ENCODE assay signal across 15 cellular contexts in the genomic region with DNA sequence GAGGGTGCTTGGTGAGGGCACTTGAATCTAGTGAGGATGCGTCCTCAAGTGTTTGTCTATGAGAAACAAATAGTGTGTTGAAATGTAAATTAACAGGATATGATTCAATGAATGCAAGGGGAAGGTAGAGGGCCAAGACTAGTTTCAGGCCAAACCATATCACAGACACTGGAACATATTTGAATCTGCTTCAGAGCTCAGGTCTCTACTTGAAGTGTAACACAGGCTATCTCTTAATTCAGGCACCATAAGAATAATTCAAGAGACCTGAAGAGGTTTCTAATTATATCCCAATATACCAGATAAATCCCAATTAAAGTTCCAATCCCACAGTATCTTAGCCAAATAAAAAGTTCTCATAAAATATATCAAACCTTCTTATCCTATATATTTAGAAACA.
A peak's percentile ranks its signal among the peaks of the same experiment; 100 is the strongest.
DNase-seq lines count a peak whose midpoint lies in the region; ATAC-seq, FAIRE-seq and TF ChIP-seq lines count a peak whose summit lies in the region.
"Had no signal": no experiment of that assay in that cellular context is flagged by ENCODE, and none has a peak within 500 bp of the region (broad histone marks: within the 10 kb centered on the region; RNA-seq: fewer than 3 reads in every experiment).

No MANE protein-coding gene starts in this region.

- whole genome bisulfite sequencing in H1 (ENCODE audit: extremely low coverage in 1 of 2, insufficient coverage in 1 of 2, insufficient read length in 1 of 2, insufficient replicate concordance in 2 of 2, low coverage in 1 of 2, low lambda C conversion rate in 2 of 2, missing lambda C conversion rate in 1 of 2), 2 experiments = 52% methylated on average over 1 of the region's 1 CpG; no CpG with 5 or more reads in 1 of the 2 experiments
- no CpG with 5 or more reads among the region's 1 CpG for WGBS in mesendoderm (ENCODE audit: extremely low coverage, insufficient coverage, low lambda C conversion rate)

- H3K9ac ChIP-seq in H1 (replicated peaks in 1 of 4; ENCODE audit: extremely low read depth in 1 of 4, low read depth in 3 of 4, low read length in 3 of 4) = no peak overlapping the region
- no peak overlapping the region for H3K9ac ChIP-seq in mesendoderm (ENCODE audit: low read length)

- H2BK5ac ChIP-seq in H1 (ENCODE audit: low read depth, low read length) (no peak overlapping the region), mesendoderm (ENCODE audit: low read length) (no peak overlapping the region)

- FAIRE-seq in H1 (lab: Jason Lieb, UNC) = no peak
- FAIRE-seq: A549, GM19239, H54 had no signal

- no peak overlapping the region for H4K5ac ChIP-seq in H1 (ENCODE audit: insufficient read length, low read depth, low read length)
- no peak overlapping the region for H4K5ac ChIP-seq in mesendoderm (ENCODE audit: low read length)

- TF ChIP-seq POLR2A in H1 (IDR thresholded peaks at IDR 0.05; ENCODE audit: control extremely low read depth in 1 of 2, low read depth in 2 of 2, low read length in 2 of 2) = no peak

- no peak overlapping the region for H4K91ac ChIP-seq in H1 (replicated peaks; ENCODE audit: insufficient read length, low read length)

- TF ChIP-seq CTCF in H1 (IDR thresholded peaks at IDR 0.05; ENCODE audit: control extremely low read depth in 1 of 3, insufficient read depth in 1 of 3, low read depth in 1 of 3, low read length in 3 of 3) = no peak

- H3K79me1 ChIP-seq in H1 (ENCODE audit: low read depth, low read length) (no peaks in the 10 kb centered on the region), mesendoderm (ENCODE audit: low read length) (no peaks in the 10 kb centered on the region)

- H2BK12ac ChIP-seq in H1 (ENCODE audit: low read depth, low read length) = no peak overlapping the region

- CTCF ChIA-PET in H1 (lab: Charles Lee; ENCODE audit: partially characterized antibody) = no interaction called here

- peak; percentile 70 for ATAC-seq in left ventricle myocardium superior
- ATAC-seq: A549 had no signal

- POLR2A ChIA-PET in H1 (lab: Charles Lee; ENCODE audit: partially characterized antibody) = no interaction called here

- no peaks in the 10 kb centered on the region for H3K27me3 ChIP-seq in H1 (replicated peaks in 1 of 4; ENCODE audit: control insufficient read depth in 3 of 4, extremely low read depth in 1 of 4, insufficient read depth in 3 of 4, low read length in 3 of 4)
- no peaks in the 10 kb centered on the region for H3K27me3 ChIP-seq in mesendoderm (ENCODE audit: insufficient read depth, low read length, poor library complexity)
- H3K27me3 ChIP-seq: BE2C had no signal

- H3K56ac ChIP-seq in H1 (replicated peaks; ENCODE audit: insufficient read length, low read depth, low read length) = no peak overlapping the region
- no peak overlapping the region for H3K56ac ChIP-seq in mesendoderm (ENCODE audit: low read length)

- no peaks in the 10 kb centered on the region for H4K20me1 ChIP-seq in H1 (replicated peaks in 1 of 2; ENCODE audit: control insufficient read depth in 1 of 2, insufficient read depth in 2 of 2, low read length in 2 of 2)

- H3K18ac ChIP-seq in H1 (ENCODE audit: extremely low read depth, low read length) (no peak overlapping the region; the same call in 1 of the 2 replicates), mesendoderm (ENCODE audit: low read length) (no peak overlapping the region)

- H3K36me3 ChIP-seq in H1 (ENCODE audit: control insufficient read depth in 2 of 4, insufficient read depth in 4 of 4, low read length in 3 of 4) (no peaks in the 10 kb centered on the region), mesendoderm (ENCODE audit: control insufficient read depth, insufficient read depth, low read length) (no peaks in the 10 kb centered on the region)
- H3K36me3 ChIP-seq: BE2C had no signal

- no peaks in the 10 kb centered on the region for H3K23me2 ChIP-seq in H1 (ENCODE audit: low read depth, low read length)

- H2BK120ac ChIP-seq in H1 (replicated peaks; ENCODE audit: low read depth, low read length) (no peak overlapping the region), mesendoderm (ENCODE audit: low read depth, low read length) (no peak overlapping the region)

- H2AFZ ChIP-seq in H1 (ENCODE audit: low read length) = peak overlapping the region; percentile 84

- H2BK20ac ChIP-seq in H1 (ENCODE audit: low read length) = no peak overlapping the region

- no peak overlapping the region for H3K4ac ChIP-seq in H1 (replicated peaks; ENCODE audit: insufficient read length, low read depth, low read length)
- H3K4ac ChIP-seq in mesendoderm (ENCODE audit: low read depth, low read length) = no peak overlapping the region

- H2BK15ac ChIP-seq in H1 (ENCODE audit: low read length) (no peak overlapping the region), mesendoderm (replicated peaks; ENCODE audit: low read depth) (no peak overlapping the region)

- H3K4me3 ChIP-seq in H1 (ENCODE audit: extremely low read depth in 1 of 4, insufficient read depth in 2 of 4, low read depth in 3 of 4, low read length in 4 of 4) (no peak overlapping the region), mesendoderm (ENCODE audit: low read length) (no peak overlapping the region)
- H3K4me3 ChIP-seq: A549 had no signal

- no peak overlapping the region for H3K14ac ChIP-seq in H1 (ENCODE audit: insufficient read length)

- H3K4me1 ChIP-seq in H1 (replicated peaks in 1 of 4; ENCODE audit: control insufficient read depth in 3 of 4, insufficient read depth in 4 of 4, low read length in 3 of 4) = peaks cover 0 to 5% (median 0%) of the 10 kb centered on the region in 4 experiments; a peak in 2 of 7 replicates
- no peaks in the 10 kb centered on the region for H3K4me1 ChIP-seq in mesendoderm (ENCODE audit: control insufficient read depth, low read depth, low read length)
- H3K4me1 ChIP-seq: A549, BE2C had no signal

- H2AK5ac ChIP-seq in H1 (ENCODE audit: low read depth, low read length) = no peak overlapping the region
- no peak overlapping the region for H2AK5ac ChIP-seq in mesendoderm (ENCODE audit: low read length)

- no peak overlapping the region for H3K4me2 ChIP-seq in H1 (ENCODE audit: insufficient read depth in 1 of 2, low read depth in 2 of 2, low read length in 2 of 2)
- H3K4me2 ChIP-seq in mesendoderm (ENCODE audit: low read length) = no peak overlapping the region
- H3K4me2 ChIP-seq: A549 had no signal

- H3K79me2 ChIP-seq in H1 (ENCODE audit: control insufficient read depth in 1 of 2, insufficient read depth in 2 of 2, low read length in 2 of 2) = no peaks in the 10 kb centered on the region
- no peaks in the 10 kb centered on the region for H3K79me2 ChIP-seq in mesendoderm (ENCODE audit: control insufficient read depth, insufficient read depth, low read length)

- no peaks in the 10 kb centered on the region for H3K9me3 ChIP-seq in H1 (ENCODE audit: insufficient read depth in 2 of 2, low read depth in 1 of 2, low read length in 1 of 2)
- H3K9me3 ChIP-seq: A549, BE2C had no signal

- TF ChIP-seq EP300 in H1 (IDR thresholded peaks at IDR 0.05; ENCODE audit: borderline replicate concordance in 1 of 2, low read depth in 2 of 2, low read length in 2 of 2) = no peak

- no peak overlapping the region for H3K27ac ChIP-seq in H1 (ENCODE audit: low read depth, low read length)
- H3K27ac ChIP-seq in mesendoderm (ENCODE audit: low read depth, low read length) = no peak overlapping the region
- H3K27ac ChIP-seq: A549, C4-2B had no signal

- H4K8ac ChIP-seq in H1 (ENCODE audit: extremely low read depth, insufficient read depth, low read length) (no peak overlapping the region), mesendoderm (ENCODE audit: low read depth, low read length) (no peak overlapping the region)

- H3K23ac ChIP-seq in H1 (ENCODE audit: insufficient read length) = no peak overlapping the region
- H3K23ac ChIP-seq in mesendoderm (ENCODE audit: low read length) = no peak overlapping the region

- intact Hi-C loops in left ventricle myocardium superior (cut with micrococcal nuclease) (no loop called here), cardiac septum (cut with DNase I) (no loop called here)

- TF ChIP-seq RAD21 in H1 (IDR thresholded peaks at IDR 0.05 in 1 of 2, conservative IDR thresholded peaks at IDR 0.05 in 1 of 2; ENCODE audit: low read depth in 2 of 2, low read length in 2 of 2) = no peak

- DNase-seq in left ventricle myocardium superior (no peak), cardiac septum (ENCODE audit: low spot score) (no peak), NCI-H2029 (lab: John Stamatoyannopoulos, UW) (peak; percentile 11), H1 (ENCODE audit: low read depth in 1 of 2, low spot score in 2 of 2) (no peak), mesenteric fat pad (ENCODE audit: low spot score) (no peak), mesendoderm (no peak)
- no peak for DNase-seq in activated T-cell treated with anti-CD3 and anti-CD28 coated beads, Interleukin-2, amount 50 U/mL, for 48 hours
- DNase-seq: BE2C; CD4-positive, alpha-beta memory T cell; DMS153; GF-D8 had no signal

TF ChIP-seq in H1, 55 proteins besides CTCF, POLR2A, EP300 and RAD21 (continues in another document):
- TF ChIP-seq SAP30 (IDR thresholded peaks at IDR 0.05; ENCODE audit: insufficient read depth, insufficient replicate concordance, low read length) (no peak), POU5F1 (IDR thresholded peaks at IDR 0.05; ENCODE audit: low read depth, low read length) (no peak), CHD2 (IDR thresholded peaks at IDR 0.05; ENCODE audit: low read length) (no peak), RFX5 (IDR thresholded peaks at IDR 0.05; ENCODE audit: borderline replicate concordance, low read depth, low read length) (no peak), CBX5 (IDR thresholded peaks at IDR 0.05; ENCODE audit: low read depth, low read length) (no peak)
- TF ChIP-seq, protein P1, sequence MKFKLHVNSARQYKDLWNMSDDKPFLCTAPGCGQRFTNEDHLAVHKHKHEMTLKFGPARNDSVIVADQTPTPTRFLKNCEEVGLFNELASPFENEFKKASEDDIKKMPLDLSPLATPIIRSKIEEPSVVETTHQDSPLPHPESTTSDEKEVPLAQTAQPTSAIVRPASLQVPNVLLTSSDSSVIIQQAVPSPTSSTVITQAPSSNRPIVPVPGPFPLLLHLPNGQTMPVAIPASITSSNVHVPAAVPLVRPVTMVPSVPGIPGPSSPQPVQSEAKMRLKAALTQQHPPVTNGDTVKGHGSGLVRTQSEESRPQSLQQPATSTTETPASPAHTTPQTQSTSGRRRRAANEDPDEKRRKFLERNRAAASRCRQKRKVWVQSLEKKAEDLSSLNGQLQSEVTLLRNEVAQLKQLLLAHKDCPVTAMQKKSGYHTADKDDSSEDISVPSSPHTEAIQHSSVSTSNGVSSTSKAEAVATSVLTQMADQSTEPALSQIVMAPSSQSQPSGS (IDR thresholded peaks at IDR 0.05; ENCODE audit: low read length) = no peak
- TF ChIP-seq, protein P2, sequence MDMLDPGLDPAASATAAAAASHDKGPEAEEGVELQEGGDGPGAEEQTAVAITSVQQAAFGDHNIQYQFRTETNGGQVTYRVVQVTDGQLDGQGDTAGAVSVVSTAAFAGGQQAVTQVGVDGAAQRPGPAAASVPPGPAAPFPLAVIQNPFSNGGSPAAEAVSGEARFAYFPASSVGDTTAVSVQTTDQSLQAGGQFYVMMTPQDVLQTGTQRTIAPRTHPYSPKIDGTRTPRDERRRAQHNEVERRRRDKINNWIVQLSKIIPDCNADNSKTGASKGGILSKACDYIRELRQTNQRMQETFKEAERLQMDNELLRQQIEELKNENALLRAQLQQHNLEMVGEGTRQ (IDR thresholded peaks at IDR 0.05; ENCODE audit: low read length) = no peak
